1 cellular context compared by ENCODE assay signal in the genomic region with DNA sequence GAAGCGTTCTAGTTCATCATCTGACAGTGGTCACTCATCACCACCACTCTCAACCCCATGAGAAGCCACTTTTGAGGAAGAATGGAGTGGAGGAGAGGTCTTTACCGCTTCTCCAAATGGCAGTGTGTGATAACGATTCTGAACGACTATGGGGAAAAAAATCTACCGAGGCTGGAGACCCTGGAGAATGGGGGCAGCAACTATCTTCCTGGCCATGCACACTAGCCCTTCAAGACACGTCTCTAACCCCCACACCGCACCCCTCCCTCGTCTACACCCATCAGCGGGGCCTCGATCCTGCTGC.
A peak's percentile ranks its signal among the peaks of the same experiment; 100 is the strongest.
TF ChIP-seq lines count a peak whose summit lies in the region.

No MANE protein-coding gene starts in this region.

TF ChIP-seq in HEK293, 187 proteins besides CTCF, POLR2A, EP300 and RAD21 (continued from another document):
- TF ChIP-seq, protein P1, sequence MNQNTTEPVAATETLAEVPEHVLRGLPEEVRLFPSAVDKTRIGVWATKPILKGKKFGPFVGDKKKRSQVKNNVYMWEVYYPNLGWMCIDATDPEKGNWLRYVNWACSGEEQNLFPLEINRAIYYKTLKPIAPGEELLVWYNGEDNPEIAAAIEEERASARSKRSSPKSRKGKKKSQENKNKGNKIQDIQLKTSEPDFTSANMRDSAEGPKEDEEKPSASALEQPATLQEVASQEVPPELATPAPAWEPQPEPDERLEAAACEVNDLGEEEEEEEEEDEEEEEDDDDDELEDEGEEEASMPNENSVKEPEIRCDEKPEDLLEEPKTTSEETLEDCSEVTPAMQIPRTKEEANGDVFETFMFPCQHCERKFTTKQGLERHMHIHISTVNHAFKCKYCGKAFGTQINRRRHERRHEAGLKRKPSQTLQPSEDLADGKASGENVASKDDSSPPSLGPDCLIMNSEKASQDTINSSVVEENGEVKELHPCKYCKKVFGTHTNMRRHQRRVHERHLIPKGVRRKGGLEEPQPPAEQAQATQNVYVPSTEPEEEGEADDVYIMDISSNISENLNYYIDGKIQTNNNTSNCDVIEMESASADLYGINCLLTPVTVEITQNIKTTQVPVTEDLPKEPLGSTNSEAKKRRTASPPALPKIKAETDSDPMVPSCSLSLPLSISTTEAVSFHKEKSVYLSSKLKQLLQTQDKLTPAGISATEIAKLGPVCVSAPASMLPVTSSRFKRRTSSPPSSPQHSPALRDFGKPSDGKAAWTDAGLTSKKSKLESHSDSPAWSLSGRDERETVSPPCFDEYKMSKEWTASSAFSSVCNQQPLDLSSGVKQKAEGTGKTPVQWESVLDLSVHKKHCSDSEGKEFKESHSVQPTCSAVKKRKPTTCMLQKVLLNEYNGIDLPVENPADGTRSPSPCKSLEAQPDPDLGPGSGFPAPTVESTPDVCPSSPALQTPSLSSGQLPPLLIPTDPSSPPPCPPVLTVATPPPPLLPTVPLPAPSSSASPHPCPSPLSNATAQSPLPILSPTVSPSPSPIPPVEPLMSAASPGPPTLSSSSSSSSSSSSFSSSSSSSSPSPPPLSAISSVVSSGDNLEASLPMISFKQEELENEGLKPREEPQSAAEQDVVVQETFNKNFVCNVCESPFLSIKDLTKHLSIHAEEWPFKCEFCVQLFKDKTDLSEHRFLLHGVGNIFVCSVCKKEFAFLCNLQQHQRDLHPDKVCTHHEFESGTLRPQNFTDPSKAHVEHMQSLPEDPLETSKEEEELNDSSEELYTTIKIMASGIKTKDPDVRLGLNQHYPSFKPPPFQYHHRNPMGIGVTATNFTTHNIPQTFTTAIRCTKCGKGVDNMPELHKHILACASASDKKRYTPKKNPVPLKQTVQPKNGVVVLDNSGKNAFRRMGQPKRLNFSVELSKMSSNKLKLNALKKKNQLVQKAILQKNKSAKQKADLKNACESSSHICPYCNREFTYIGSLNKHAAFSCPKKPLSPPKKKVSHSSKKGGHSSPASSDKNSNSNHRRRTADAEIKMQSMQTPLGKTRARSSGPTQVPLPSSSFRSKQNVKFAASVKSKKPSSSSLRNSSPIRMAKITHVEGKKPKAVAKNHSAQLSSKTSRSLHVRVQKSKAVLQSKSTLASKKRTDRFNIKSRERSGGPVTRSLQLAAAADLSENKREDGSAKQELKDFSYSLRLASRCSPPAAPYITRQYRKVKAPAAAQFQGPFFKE (tag by site-specific recombination; IDR thresholded peaks at IDR 0.05; ENCODE audit: borderline replicate concordance), result peak; percentile 40; the same call in 1 of the 2 replicates
- no peak for TF ChIP-seq ZNF561 (tag by site-specific recombination; IDR thresholded peaks at IDR 0.05; ENCODE audit: borderline replicate concordance)
- TF ChIP-seq, protein P2, sequence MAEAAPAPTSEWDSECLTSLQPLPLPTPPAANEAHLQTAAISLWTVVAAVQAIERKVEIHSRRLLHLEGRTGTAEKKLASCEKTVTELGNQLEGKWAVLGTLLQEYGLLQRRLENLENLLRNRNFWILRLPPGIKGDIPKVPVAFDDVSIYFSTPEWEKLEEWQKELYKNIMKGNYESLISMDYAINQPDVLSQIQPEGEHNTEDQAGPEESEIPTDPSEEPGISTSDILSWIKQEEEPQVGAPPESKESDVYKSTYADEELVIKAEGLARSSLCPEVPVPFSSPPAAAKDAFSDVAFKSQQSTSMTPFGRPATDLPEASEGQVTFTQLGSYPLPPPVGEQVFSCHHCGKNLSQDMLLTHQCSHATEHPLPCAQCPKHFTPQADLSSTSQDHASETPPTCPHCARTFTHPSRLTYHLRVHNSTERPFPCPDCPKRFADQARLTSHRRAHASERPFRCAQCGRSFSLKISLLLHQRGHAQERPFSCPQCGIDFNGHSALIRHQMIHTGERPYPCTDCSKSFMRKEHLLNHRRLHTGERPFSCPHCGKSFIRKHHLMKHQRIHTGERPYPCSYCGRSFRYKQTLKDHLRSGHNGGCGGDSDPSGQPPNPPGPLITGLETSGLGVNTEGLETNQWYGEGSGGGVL (tag by site-specific recombination; IDR thresholded peaks at IDR 0.05), result peak; percentile 9; the same call in 1 of the 2 replicates
- TF ChIP-seq, protein P3, sequence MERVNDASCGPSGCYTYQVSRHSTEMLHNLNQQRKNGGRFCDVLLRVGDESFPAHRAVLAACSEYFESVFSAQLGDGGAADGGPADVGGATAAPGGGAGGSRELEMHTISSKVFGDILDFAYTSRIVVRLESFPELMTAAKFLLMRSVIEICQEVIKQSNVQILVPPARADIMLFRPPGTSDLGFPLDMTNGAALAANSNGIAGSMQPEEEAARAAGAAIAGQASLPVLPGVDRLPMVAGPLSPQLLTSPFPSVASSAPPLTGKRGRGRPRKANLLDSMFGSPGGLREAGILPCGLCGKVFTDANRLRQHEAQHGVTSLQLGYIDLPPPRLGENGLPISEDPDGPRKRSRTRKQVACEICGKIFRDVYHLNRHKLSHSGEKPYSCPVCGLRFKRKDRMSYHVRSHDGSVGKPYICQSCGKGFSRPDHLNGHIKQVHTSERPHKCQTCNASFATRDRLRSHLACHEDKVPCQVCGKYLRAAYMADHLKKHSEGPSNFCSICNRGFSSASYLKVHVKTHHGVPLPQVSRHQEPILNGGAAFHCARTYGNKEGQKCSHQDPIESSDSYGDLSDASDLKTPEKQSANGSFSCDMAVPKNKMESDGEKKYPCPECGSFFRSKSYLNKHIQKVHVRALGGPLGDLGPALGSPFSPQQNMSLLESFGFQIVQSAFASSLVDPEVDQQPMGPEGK (tag by site-specific recombination; IDR thresholded peaks at IDR 0.05), result no peak
- TF ChIP-seq, protein P4, sequence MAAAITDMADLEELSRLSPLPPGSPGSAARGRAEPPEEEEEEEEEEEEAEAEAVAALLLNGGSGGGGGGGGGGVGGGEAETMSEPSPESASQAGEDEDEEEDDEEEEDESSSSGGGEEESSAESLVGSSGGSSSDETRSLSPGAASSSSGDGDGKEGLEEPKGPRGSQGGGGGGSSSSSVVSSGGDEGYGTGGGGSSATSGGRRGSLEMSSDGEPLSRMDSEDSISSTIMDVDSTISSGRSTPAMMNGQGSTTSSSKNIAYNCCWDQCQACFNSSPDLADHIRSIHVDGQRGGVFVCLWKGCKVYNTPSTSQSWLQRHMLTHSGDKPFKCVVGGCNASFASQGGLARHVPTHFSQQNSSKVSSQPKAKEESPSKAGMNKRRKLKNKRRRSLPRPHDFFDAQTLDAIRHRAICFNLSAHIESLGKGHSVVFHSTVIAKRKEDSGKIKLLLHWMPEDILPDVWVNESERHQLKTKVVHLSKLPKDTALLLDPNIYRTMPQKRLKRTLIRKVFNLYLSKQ (tag by site-specific recombination; IDR thresholded peaks at IDR 0.05; ENCODE audit: borderline replicate concordance), result no peak
- TF ChIP-seq ZNF585B (tag by site-specific recombination; IDR thresholded peaks at IDR 0.05), result no peak
